ENCODE assay signal across 15 cellular contexts in genomic region chr14:52690983-52691760, GRCh38. TPM values are rescaled to one million over a fixed set of nuclear protein-coding genes. Genes with fewer than 3 reads are reported as not detected.
A peak's percentile ranks its signal among the peaks of the same experiment; 100 is the strongest.
DNase-seq lines count a peak whose midpoint lies in the region; ATAC-seq and TF ChIP-seq lines count a peak whose summit lies in the region.
"Had no signal": no experiment of that assay in that cellular context is flagged by ENCODE, and none has a peak within 500 bp of the region (broad histone marks: within the 10 kb centered on the region; RNA-seq: fewer than 3 reads in every experiment).

No MANE protein-coding gene starts in this region.

- TF ChIP-seq CTCF in Calu3 (IDR thresholded peaks at IDR 0.05; ENCODE audit: unreplicated experiment) (no peak), Panc1 (IDR thresholded peaks at IDR 0.05) (no peak), epithelial cell of esophagus (IDR thresholded peaks at IDR 0.05; ENCODE audit: insufficient read depth, low read depth, low read length, missing control alignments) (no peak), upper lobe of left lung (IDR thresholded peaks at IDR 0.05) (no peak), gastrocnemius medialis (IDR thresholded peaks at IDR 0.05 in 4 of 5, conservative IDR thresholded peaks at IDR 0.05 in 1 of 5) (no peak)

- H3K36me3 ChIP-seq in CD4-positive, CD25-positive, alpha-beta regulatory T cell (ENCODE audit: control insufficient read depth, insufficient read depth, low read length): no peaks in the 10 kb centered on the region
- H3K36me3 ChIP-seq in Panc1 (ENCODE audit: control insufficient read depth, insufficient read depth, low read length) (no peaks in the 10 kb centered on the region), upper lobe of left lung (no peaks in the 10 kb centered on the region), gastrocnemius medialis (no peaks in the 10 kb centered on the region)
- H3K36me3 ChIP-seq: right atrium auricular region had no signal

- TF ChIP-seq EP300 in upper lobe of left lung (IDR thresholded peaks at IDR 0.05): no peak

- no peaks in the 10 kb centered on the region for H3K9me3 ChIP-seq in CD4-positive, CD25-positive, alpha-beta regulatory T cell (ENCODE audit: control insufficient read depth in 2 of 2, low read length in 2 of 2)
- H3K9me3 ChIP-seq in Panc1 (ENCODE audit: control insufficient read depth, insufficient read depth, low read depth, low read length): no peaks in the 10 kb centered on the region
- no peaks in the 10 kb centered on the region for H3K9me3 ChIP-seq in upper lobe of left lung
- H3K9me3 ChIP-seq in gastrocnemius medialis: no peaks in the 10 kb centered on the region
- H3K9me3 ChIP-seq: right atrium auricular region, testis had no signal

- no peak for TF ChIP-seq POLR2A in upper lobe of left lung (IDR thresholded peaks at IDR 0.05)
- TF ChIP-seq POLR2A in gastrocnemius medialis (IDR thresholded peaks at IDR 0.05): no peak

- no peak overlapping the region for H3K27ac ChIP-seq in CD4-positive, CD25-positive, alpha-beta regulatory T cell (ENCODE audit: insufficient read depth, low read length, poor library complexity, severe bottlenecking)
- peak overlapping the region; percentile 61 for H3K27ac ChIP-seq in Panc1 (ENCODE audit: low read length)
- no peak overlapping the region for H3K27ac ChIP-seq in upper lobe of left lung
- H3K27ac ChIP-seq in gastrocnemius medialis: no peak overlapping the region
- H3K27ac ChIP-seq: right atrium auricular region, testis had no signal

- ATAC-seq in CD4-positive, CD25-positive, alpha-beta regulatory T cell (ENCODE audit: low read depth in 2 of 2): no peak
- ATAC-seq in Panc1 (no peak), upper lobe of left lung (ENCODE audit: low FRiP score in 2 of 2) (no peak), gastrocnemius medialis (no peak)
- ATAC-seq: activated CD4-positive, CD25-positive, alpha-beta regulatory T cell treated with anti-CD3 and anti-CD28 coated beads, Interleukin-2, amount 50 U/mL, for 24 hours had no signal

- H3K27me3 Mint-ChIP-seq in CD4-positive, CD25-positive, alpha-beta regulatory T cell: peaks cover 5% of the 10 kb centered on the region
- H3K27me3 Mint-ChIP-seq in Calu3 (ENCODE audit: unreplicated experiment): no peaks in the 10 kb centered on the region

- H3K4me3 ChIP-seq in CD4-positive, CD25-positive, alpha-beta regulatory T cell (ENCODE audit: low read depth, low read length): peak overlapping the region; percentile 80
- H3K4me3 ChIP-seq in Panc1 (ENCODE audit: low read depth in 2 of 2, low read length in 2 of 2) (no peak overlapping the region), epithelial cell of esophagus (ENCODE audit: low read length) (no peak overlapping the region), upper lobe of left lung (no peak overlapping the region), gastrocnemius medialis (no peak overlapping the region)
- H3K4me3 ChIP-seq: right atrium auricular region, testis had no signal

- no peaks in the 10 kb centered on the region for H3K36me3 Mint-ChIP-seq in CD4-positive, CD25-positive, alpha-beta regulatory T cell
- peaks cover 32% of the 10 kb centered on the region for H3K36me3 Mint-ChIP-seq in Calu3 (ENCODE audit: insufficient read depth, unreplicated experiment)

- H3K27me3 ChIP-seq in CD4-positive, CD25-positive, alpha-beta regulatory T cell (ENCODE audit: control insufficient read depth, insufficient read depth, low read length): no peaks in the 10 kb centered on the region
- H3K27me3 ChIP-seq in Panc1 (ENCODE audit: control insufficient read depth, insufficient read depth, low read length) (no peaks in the 10 kb centered on the region), upper lobe of left lung (no peaks in the 10 kb centered on the region), gastrocnemius medialis (no peaks in the 10 kb centered on the region)
- H3K27me3 ChIP-seq: right atrium auricular region, testis had no signal

- H3K4me3 Mint-ChIP-seq in CD4-positive, CD25-positive, alpha-beta regulatory T cell: peak overlapping the region; percentile 29 to 90 (median 66)
- peak overlapping the region; percentile 90 for H3K4me3 Mint-ChIP-seq in Calu3 (ENCODE audit: low read depth, unreplicated experiment)
- H3K4me3 Mint-ChIP-seq: nephron progenitor cell had no signal

- peaks cover 58% of the 10 kb centered on the region for H3K4me1 ChIP-seq in CD4-positive, CD25-positive, alpha-beta regulatory T cell (ENCODE audit: control insufficient read depth, insufficient read depth, low read length, poor library complexity, severe bottlenecking)
- H3K4me1 ChIP-seq in Panc1 (ENCODE audit: control insufficient read depth, insufficient read depth, low read length) (peaks cover 20% of the 10 kb centered on the region), upper lobe of left lung (peaks cover 12 to 43% (median 31%) of the 10 kb centered on the region in 4 donors), gastrocnemius medialis (peaks cover 7 to 19% of the 10 kb centered on the region in 2 donors)

- 78 to 81% methylated on average over 7 of the region's 7 CpGs for WGBS in upper lobe of left lung, 2 donors

- intact Hi-C loops in Calu3 (cut with micrococcal nuclease; ENCODE audit: unreplicated experiment) (loop anchor here (5.0 kb wide), 1 partner anchor 39 kb away; no protein-coding TSS in a partner anchor), Panc1 (cut with micrococcal nuclease; ENCODE audit: unreplicated experiment) (no loop called here), gastrocnemius medialis (cut with DNase I; ENCODE audit: low total_unique reads) (no loop called here)

- POLR2A ChIA-PET in Panc1 (lab: Charles Lee): interaction anchor here (0.7 kb wide), 1 partner anchor 1653 kb away, joined by 3 read pairs; no protein-coding TSS in a partner anchor

- DNase-seq in CD4-positive, CD25-positive, alpha-beta regulatory T cell: no peak
- DNase-seq in Calu3 (no peak), Panc1 (ENCODE audit: low read depth, low spot score) (no peak), epithelial cell of esophagus (ENCODE audit: low read depth) (peak; percentile 38), superior temporal gyrus (ENCODE audit: extremely low spot score) (no peak), upper lobe of left lung (no peak), gastrocnemius medialis (no peak)
- DNase-seq: amygdala, glutamatergic neuron, NCI-H1694, NCI-H510A, nephron progenitor cell, testis had no signal

- in situ Hi-C loops in Panc1 (cut with HindIII; ENCODE audit: low pct_unique_long_range_greater_than_20kb, low sequenced_read_pairs) (no loop called here), gastrocnemius medialis (cut with MboI; ENCODE audit: low sequenced_read_pairs in 4 of 4) (loop anchor here in 2 of 4 donors (10.0 kb wide), 2 partner anchors 136 to 264 kb away; partner anchors contain the start of genes FERMT2 (in 1 of the 2), GPR137C (in 1 of the 2) and TXNDC16 (in 1 of the 2))

- CTCF ChIA-PET in Calu3 (lab: Charles Lee): no interaction called here
- CTCF ChIA-PET in Panc1 (lab: Charles Lee): no interaction called here

- peaks cover 0 to 2% (median 0%) of the 10 kb centered on the region in 7 donors for H3K9me3 Mint-ChIP-seq in CD4-positive, CD25-positive, alpha-beta regulatory T cell
- H3K9me3 Mint-ChIP-seq in Calu3 (ENCODE audit: low read depth, unreplicated experiment): no peaks in the 10 kb centered on the region
- H3K9me3 Mint-ChIP-seq: nephron progenitor cell had no signal

- peaks cover 35 to 83% (median 69%) of the 10 kb centered on the region in 4 donors for H3K4me1 Mint-ChIP-seq in CD4-positive, CD25-positive, alpha-beta regulatory T cell
- H3K4me1 Mint-ChIP-seq in Calu3 (ENCODE audit: low read depth, unreplicated experiment): peaks cover 56% of the 10 kb centered on the region

- BruUV-seq in Calu3 (replicated peaks; lab: Mats Ljungman, UMichigan) (no TSS peak), Panc1 (replicated peaks; lab: Mats Ljungman, UMichigan) (no TSS peak)

- peak overlapping the region in 2 of 3 donors; percentile 5 to 9 for H3K27ac Mint-ChIP-seq in CD4-positive, CD25-positive, alpha-beta regulatory T cell
- H3K27ac Mint-ChIP-seq in Calu3 (ENCODE audit: unreplicated experiment): no peak overlapping the region
- H3K27ac Mint-ChIP-seq: nephron progenitor cell had no signal

RNA-seq across cellular contexts. Expression of gene ERO1A, which starts 4.2 kb away (rescaled TPM):
- total RNA-seq in CD4-positive, CD25-positive, alpha-beta regulatory T cell: 72.9 TPM
- polyA plus RNA-seq in CD4-positive, CD25-positive, alpha-beta regulatory T cell: 10 to 100 TPM; 48.3 to 71.5 (median 63.4) TPM
- total RNA-seq in Calu3 (2022): 117 and 129 TPM in 2 replicates
- total RNA-seq in Panc1 (2021; ENCODE audit: unreplicated experiment): 83.3 TPM
- polyA plus RNA-seq in Panc1 (2012; ENCODE audit: insufficient read length): 45.6 TPM
- 10 to 100 TPM; 36.4 to 63.4 (median 50.9) TPM for total RNA-seq in upper lobe of left lung
- total RNA-seq in gastrocnemius medialis: 10 to 100 TPM; 11.9 to 25.6 (median 19.1) TPM

RNA-seq across cellular contexts. Expression of gene PSMC6, which starts 15.8 kb away (rescaled TPM):
- total RNA-seq in CD4-positive, CD25-positive, alpha-beta regulatory T cell: 110 TPM
- polyA plus RNA-seq in CD4-positive, CD25-positive, alpha-beta regulatory T cell: 10 to 100 TPM; 69.7 to 83.0 (median 75.7) TPM
- total RNA-seq in Calu3 (2022) (104 TPM in 2 replicates), Panc1 (2021; ENCODE audit: unreplicated experiment) (62.1 TPM), upper lobe of left lung (10 to 100 TPM; 36.1 to 95.1 (median 57.2) TPM), gastrocnemius medialis (100 to 1,000 TPM; 158 to 251 (median 178) TPM)
- 39.6 TPM for polyA plus RNA-seq in Panc1 (2012; ENCODE audit: insufficient read length)

RNA-seq across cellular contexts. Expression of gene STYX, which starts 38.8 kb away (rescaled TPM):
- total RNA-seq in CD4-positive, CD25-positive, alpha-beta regulatory T cell: 34.0 TPM
- polyA plus RNA-seq in CD4-positive, CD25-positive, alpha-beta regulatory T cell: 10 to 100 TPM; 33.0 to 45.2 (median 38.0) TPM
- total RNA-seq in Calu3 (2022) (13.1 and 13.6 TPM in 2 replicates), Panc1 (2021; ENCODE audit: unreplicated experiment) (20.6 TPM), upper lobe of left lung (10 to 100 TPM in 4 of 6 donors, 1 to 10 TPM in 2; 3.0 to 16.5 (median 10.4) TPM), gastrocnemius medialis (10 to 100 TPM; 17.1 to 30.7 (median 20.3) TPM)
- 6.2 TPM for polyA plus RNA-seq in Panc1 (2012; ENCODE audit: insufficient read length)
